14 cellular contexts compared by ENCODE assay signal in the genomic region with DNA sequence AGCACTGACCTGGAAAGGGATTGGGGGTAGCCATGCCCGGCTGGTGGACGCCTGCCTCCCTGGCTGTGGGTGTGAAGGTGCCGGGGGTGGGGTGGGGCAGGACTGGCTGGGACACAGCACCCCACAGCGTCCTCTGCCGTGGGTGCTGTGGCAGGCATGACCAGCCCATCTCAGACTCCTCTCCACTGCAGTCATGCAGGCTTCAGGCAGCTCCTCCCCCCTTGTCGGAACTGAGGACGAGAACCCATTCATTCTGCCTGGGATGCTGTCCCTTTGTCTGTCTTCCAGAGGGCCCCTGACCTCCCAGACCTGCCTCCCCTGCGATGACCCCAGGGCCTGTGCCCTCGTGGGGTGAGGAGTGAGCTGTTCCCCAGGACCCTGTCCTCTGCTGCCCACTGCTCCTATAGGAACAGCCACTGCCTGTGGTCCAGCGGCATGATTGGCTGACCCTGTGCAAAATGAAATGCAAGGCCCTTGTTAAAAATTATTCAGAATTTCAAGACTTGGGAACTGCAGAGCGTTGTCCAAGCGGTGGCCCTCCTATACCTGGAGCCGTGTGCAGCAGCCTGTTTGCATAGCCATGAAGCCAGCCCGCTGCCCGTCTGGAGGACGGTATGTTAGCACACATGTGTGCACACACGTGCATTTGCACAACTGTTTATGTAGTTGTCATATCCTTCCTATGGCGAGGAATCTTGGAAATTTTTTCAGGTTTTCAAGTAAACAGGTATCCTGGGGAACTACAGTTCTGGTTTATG.
"Had no signal": no experiment of that assay in that cellular context is flagged by ENCODE, and none has a peak within 500 bp of the region (broad histone marks: within the 10 kb centered on the region; RNA-seq: fewer than 3 reads in every experiment).

No MANE protein-coding gene starts in this region.

- H3K9me3 ChIP-seq: pancreas had no signal

- H3K4me2 ChIP-seq: hepatocyte had no signal

- H3K27ac Mint-ChIP-seq: activated CD4-positive, alpha-beta T cell treated with anti-CD3 and anti-CD28 coated beads, Interleukin-2, amount 10 ng/mL, durations not matched to agents 24 days and 14 days; activated naive CD4-positive, alpha-beta T cell treated with anti-CD3 and anti-CD28 coated beads for 36 hours; activated T-helper 1 cell treated with anti-CD3 and anti-CD28 coated beads, Interleukin-12 subunit alpha, Interleukin-12 subunit beta, Interleukin-2, Interleukin-4 antibody, amounts not matched to agents 30 ng/mL and 10 ng/mL and 1 ng/mL, durations not matched to agents 14 hours and 24 hours and 36 hours had no signal

- H3K4me3 ChIP-seq: hepatocyte, pancreas had no signal

- DNase-seq: activated CD4-positive, alpha-beta T cell treated with anti-CD3 and anti-CD28 coated beads, Interleukin-2, amount 10 ng/mL, durations not matched to agents 24 days and 14 days; activated CD4-positive, CD25-positive, alpha-beta regulatory T cell; activated CD8-positive, alpha-beta memory T cell treated with anti-CD3 and anti-CD28 coated beads, Interleukin-2, amount 50 U/mL, for 48 hours; activated naive CD4-positive, alpha-beta T cell treated with anti-CD3 and anti-CD28 coated beads for 36 hours; islet precursor cell; stimulated activated CD4-positive, alpha-beta T cell treated with anti-CD3 and anti-CD28 coated beads, Interleukin-15, amount 100 ng/mL, for 24 hours; stimulated activated CD4-positive, alpha-beta T cell treated with anti-CD3 and anti-CD28 coated beads, Interleukin-4, amount 100 ng/mL, for 24 hours; stimulated activated naive CD4-positive, alpha-beta T cell treated with Interleukin-2 at 50 U/mL for 16 hours; substantia nigra; T-helper 2 cell; trophoblast cell had no signal

- H3K27me3 ChIP-seq: hepatocyte, pancreas had no signal

- ATAC-seq: pancreas had no signal

- H3K4me1 Mint-ChIP-seq: activated CD4-positive, alpha-beta T cell treated with anti-CD3 and anti-CD28 coated beads, Interleukin-2, amount 10 ng/mL, durations not matched to agents 24 days and 14 days had no signal

- H3K36me3 ChIP-seq: pancreas had no signal

- H3K79me2 ChIP-seq: hepatocyte had no signal

- H3K27me3 Mint-ChIP-seq: activated CD4-positive, alpha-beta T cell treated with anti-CD3 and anti-CD28 coated beads, Interleukin-2, amount 10 ng/mL, durations not matched to agents 24 days and 14 days had no signal

- H3K4me3 Mint-ChIP-seq: activated CD4-positive, alpha-beta T cell treated with anti-CD3 and anti-CD28 coated beads, Interleukin-2, amount 10 ng/mL, durations not matched to agents 24 days and 14 days; activated naive CD4-positive, alpha-beta T cell treated with anti-CD3 and anti-CD28 coated beads for 36 hours; activated T-helper 1 cell treated with anti-CD3 and anti-CD28 coated beads, Interleukin-12 subunit alpha, Interleukin-12 subunit beta, Interleukin-2, Interleukin-4 antibody, amounts not matched to agents 30 ng/mL and 10 ng/mL and 1 ng/mL, durations not matched to agents 14 hours and 24 hours and 36 hours had no signal

- H2AFZ ChIP-seq: hepatocyte had no signal

- H3K9me3 Mint-ChIP-seq: activated CD4-positive, alpha-beta T cell treated with anti-CD3 and anti-CD28 coated beads, Interleukin-2, amount 10 ng/mL, durations not matched to agents 24 days and 14 days; activated naive CD4-positive, alpha-beta T cell treated with anti-CD3 and anti-CD28 coated beads for 36 hours; activated T-helper 1 cell treated with anti-CD3 and anti-CD28 coated beads, Interleukin-12 subunit alpha, Interleukin-12 subunit beta, Interleukin-2, Interleukin-4 antibody, amounts not matched to agents 30 ng/mL and 10 ng/mL and 1 ng/mL, durations not matched to agents 14 hours and 24 hours and 36 hours had no signal

- H3K4me1 ChIP-seq: pancreas had no signal

- H3K27ac ChIP-seq: hepatocyte, pancreas had no signal
